8 cellular contexts compared by ENCODE assay signal in the genomic region with DNA sequence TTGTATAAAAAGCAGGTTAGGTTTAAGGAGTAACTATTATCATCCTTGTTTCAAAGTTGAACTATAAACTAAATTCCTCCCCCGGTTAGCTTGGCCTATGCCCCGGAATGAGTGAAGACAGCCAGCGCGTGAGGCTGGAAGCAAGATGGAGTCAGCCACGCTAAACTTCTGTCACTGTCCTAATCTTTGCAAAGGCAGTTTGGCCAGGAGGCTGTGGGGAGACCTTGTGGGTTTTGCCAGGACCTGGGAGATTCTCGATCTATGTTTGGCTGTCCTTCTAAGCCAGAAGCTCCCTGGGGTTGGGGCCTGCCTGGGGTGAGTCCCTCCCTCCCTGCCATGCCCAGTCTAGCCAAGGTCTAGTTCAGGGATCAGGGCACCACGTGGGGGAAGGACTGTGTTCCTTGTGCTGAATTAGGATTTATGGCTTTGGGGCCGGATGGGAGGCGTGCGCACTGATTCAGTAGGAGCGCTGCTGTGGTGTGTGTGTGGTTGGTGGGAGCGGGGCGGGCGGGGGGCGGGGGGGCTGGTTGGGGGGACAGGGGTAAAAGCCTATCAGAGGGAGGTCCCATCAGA. TPM values are rescaled to one million over a fixed set of nuclear protein-coding genes. Genes with fewer than 3 reads are reported as not detected.
DNase-seq lines count a peak whose midpoint lies in the region; ATAC-seq and TF ChIP-seq lines count a peak whose summit lies in the region.

No MANE protein-coding gene starts in this region.

- H3K9me3 ChIP-seq in ES-I3 (ENCODE audit: control insufficient read depth, insufficient read depth, low read length) (no peaks in the 10 kb centered on the region; the same call in 1 of the 2 replicates), SK-N-MC (ENCODE audit: low read depth, low read length) (no peaks in the 10 kb centered on the region), thoracic aorta (no peaks in the 10 kb centered on the region)

- ATAC-seq in thoracic aorta (ENCODE audit: insufficient number of reproducible peaks, low FRiP score, low read depth): no peak

- DNase-seq in SK-N-MC (ENCODE audit: low read depth, low spot score): no peak
- peak in 12 of 61 donors; percentile 7 to 52 (median 24) for DNase-seq in caudate nucleus (lab: John Stamatoyannopoulos, UW)
- peak; percentile 15 to 30 for DNase-seq in lung microvascular endothelial cell (ENCODE audit: low read depth in 2 of 2)
- no peak for DNase-seq in thoracic aorta (ENCODE audit: low spot score)
- DNase-seq in HuH-7.5 (ENCODE audit: low spot score): no peak
- no peak for DNase-seq in effector CD4-positive, alpha-beta T cell
- no peak for DNase-seq in NCI-H1694 treated with DMSO at 0.1 percent for 48 hours (lab: John Stamatoyannopoulos, UW)

- H3K4me1 ChIP-seq in ES-I3 (ENCODE audit: insufficient read depth, low read length) (peaks cover 4% of the 10 kb centered on the region), thoracic aorta (ENCODE audit: control insufficient read depth in 1 of 2, low read depth in 2 of 2) (peaks cover 8 to 22% of the 10 kb centered on the region in 2 donors)

- H3K4me3 ChIP-seq in SK-N-MC: peak overlapping the region; percentile 88
- H3K4me3 ChIP-seq in thoracic aorta: peak overlapping the region; percentile 94

- peak overlapping the region; percentile 91 for H3K27ac ChIP-seq in SK-N-MC
- peak overlapping the region; percentile 62 for H3K27ac ChIP-seq in caudate nucleus (ENCODE audit: low read depth, low read length)
- no peak overlapping the region for H3K27ac ChIP-seq in thoracic aorta

- H3K9ac ChIP-seq in ES-I3 (ENCODE audit: low read depth, low read length) (peak overlapping the region; percentile 64; the same call in 1 of the 2 replicates), SK-N-MC (ENCODE audit: insufficient read length) (peak overlapping the region; percentile 93)

- H3K36me3 ChIP-seq in ES-I3 (ENCODE audit: insufficient read depth, low read length) (no peaks in the 10 kb centered on the region), SK-N-MC (ENCODE audit: insufficient read depth, low read length) (no peaks in the 10 kb centered on the region), thoracic aorta (no peaks in the 10 kb centered on the region)

- no peak for TF ChIP-seq CTCF in thoracic aorta (IDR thresholded peaks at IDR 0.05)

- H3K27me3 ChIP-seq in thoracic aorta (replicated peaks; ENCODE audit: insufficient read depth): no peaks in the 10 kb centered on the region

RNA-seq across cellular contexts. Expression of a gene that starts 0.9 kb away (rescaled TPM):
- total RNA-seq in lung microvascular endothelial cell (4.6 and 5.2 TPM in 2 replicates), thoracic aorta (10 to 100 TPM in 1 of 2 donors, 1 to 10 TPM in 1; 7.0 to 14.4 TPM)

Comparison
In these comparisons a context has a peak if more than half of its experiments do, and no peak if none do; other contexts are left out.
1. DNase-seq: peak in lung microvascular endothelial cell (2 of 2); none in SK-N-MC (single experiment), thoracic aorta (single experiment), HuH-7.5 (single experiment), effector CD4-positive, alpha-beta T cell (single experiment) and NCI-H1694 treated with DMSO at 0.1 percent for 48 hours (single experiment).
2. H3K27ac ChIP-seq: peak in SK-N-MC (single experiment) and caudate nucleus (single experiment); none in thoracic aorta (0 of 2).